ENCODE assay signal across 14 cellular contexts in genomic region chr15:72318408-72318942, GRCh38. TPM values are rescaled to one million over a fixed set of nuclear protein-coding genes. Genes with fewer than 3 reads are reported as not detected.
DNase-seq lines count a peak whose midpoint lies in the region; ATAC-seq lines count a peak whose summit lies in the region.
"Had no signal": no experiment of that assay in that cellular context is flagged by ENCODE, and none has a peak within 500 bp of the region (broad histone marks: within the 10 kb centered on the region; RNA-seq: fewer than 3 reads in every experiment).

No MANE protein-coding gene starts in this region.

- H3K27me3 Mint-ChIP-seq in activated T-cell treated with anti-CD3 and anti-CD28 coated beads, Interleukin-2, amount 50 U/mL, for 4 hours (ENCODE audit: low read depth): no peaks in the 10 kb centered on the region
- no peaks in the 10 kb centered on the region for H3K27me3 Mint-ChIP-seq in stimulated activated memory B cell treated with anti-CD40 and anti-IgM and Interleukin-4, amounts not matched to agents 10 μg/mL and 1 μg/mL and 100 μg/mL, for 72 hours

- peak overlapping the region; percentile 7 for H3K27ac Mint-ChIP-seq in stimulated activated memory B cell treated with anti-CD40 and anti-IgM and Interleukin-4, amounts not matched to agents 10 μg/mL and 1 μg/mL and 100 μg/mL, for 72 hours

- H3K36me3 Mint-ChIP-seq in activated T-cell treated with anti-CD3 and anti-CD28 coated beads, Interleukin-2, amount 50 U/mL, for 4 hours (ENCODE audit: insufficient read depth): no peaks in the 10 kb centered on the region
- H3K36me3 Mint-ChIP-seq in stimulated activated memory B cell treated with anti-CD40 and anti-IgM and Interleukin-4, amounts not matched to agents 10 μg/mL and 1 μg/mL and 100 μg/mL, for 72 hours: peaks cover 2% of the 10 kb centered on the region

- no peaks in the 10 kb centered on the region for H3K4me1 ChIP-seq in endocrine pancreas (ENCODE audit: control insufficient read depth, insufficient read depth, low read length)

- H3K9ac ChIP-seq in endocrine pancreas (ENCODE audit: control insufficient read depth, insufficient read depth, low read length): no peak overlapping the region

- H3K4me1 Mint-ChIP-seq in activated T-cell treated with anti-CD3 and anti-CD28 coated beads, Interleukin-2, amount 50 U/mL, for 4 hours (ENCODE audit: low read depth): peaks cover 16% of the 10 kb centered on the region
- H3K4me1 Mint-ChIP-seq in stimulated activated memory B cell treated with anti-CD40 and anti-IgM and Interleukin-4, amounts not matched to agents 10 μg/mL and 1 μg/mL and 100 μg/mL, for 72 hours: peaks cover 20% of the 10 kb centered on the region

- no peaks in the 10 kb centered on the region for H3K9me3 ChIP-seq in endocrine pancreas (ENCODE audit: control insufficient read depth, low read length)
- H3K9me3 ChIP-seq: BE2C, thoracic aorta had no signal

- H3K4me3 Mint-ChIP-seq in activated T-cell treated with anti-CD3 and anti-CD28 coated beads, Interleukin-2, amount 50 U/mL, for 4 hours: peak overlapping the region; percentile 35
- peak overlapping the region; percentile 72 for H3K4me3 Mint-ChIP-seq in stimulated activated memory B cell treated with anti-CD40 and anti-IgM and Interleukin-4, amounts not matched to agents 10 μg/mL and 1 μg/mL and 100 μg/mL, for 72 hours

- no peaks in the 10 kb centered on the region for H3K36me3 ChIP-seq in endocrine pancreas (ENCODE audit: control insufficient read depth, insufficient read depth, low read length)
- H3K36me3 ChIP-seq: BE2C, thoracic aorta had no signal

- peak overlapping the region; percentile 28 for H3K4me3 ChIP-seq in endocrine pancreas (ENCODE audit: control insufficient read depth, insufficient read depth, low read length)
- H3K4me3 ChIP-seq: thoracic aorta had no signal

- ATAC-seq in activated T-cell treated with anti-CD3 and anti-CD28 coated beads, Interleukin-2, amount 50 U/mL, for 4 hours: no peak
- ATAC-seq in stimulated activated memory B cell treated with anti-CD40 and anti-IgM and Interleukin-4, amounts not matched to agents 10 μg/mL and 1 μg/mL and 100 μg/mL, for 72 hours: no peak
- no peak for ATAC-seq in HG02763 (IDR thresholded peaks at IDR 0.05; ENCODE audit: unreplicated experiment)
- ATAC-seq: HepG2 had no signal

- H3K27me3 ChIP-seq in endocrine pancreas (ENCODE audit: control insufficient read depth, insufficient read depth, low read length): no peaks in the 10 kb centered on the region
- H3K27me3 ChIP-seq: BE2C had no signal

- DNase-seq in activated T-cell treated with anti-CD3 and anti-CD28 coated beads, Interleukin-2, amount 50 U/mL, for 4 hours: no peak
- no peak for DNase-seq in activated T-cell treated with anti-CD3 and anti-CD28 coated beads, Interleukin-2, amount 50 U/mL, for 1 hour
- DNase-seq in RPMI8226: peak; percentile 47
- DNase-seq in NCI-H1417 treated with DMSO at 0.1 percent for 48 hours (lab: John Stamatoyannopoulos, UW): no peak
- no peak for DNase-seq in glomerular visceral epithelial cell (ENCODE audit: extremely low spot score)
- DNase-seq: BE2C; effector memory CD4-positive, alpha-beta T cell; hippocampal formation; NCI-H2029 had no signal

- H3K9me3 Mint-ChIP-seq in activated T-cell treated with anti-CD3 and anti-CD28 coated beads, Interleukin-2, amount 50 U/mL, for 4 hours: no peaks in the 10 kb centered on the region
- H3K9me3 Mint-ChIP-seq in stimulated activated memory B cell treated with anti-CD40 and anti-IgM and Interleukin-4, amounts not matched to agents 10 μg/mL and 1 μg/mL and 100 μg/mL, for 72 hours: no peaks in the 10 kb centered on the region

RNA-seq across cellular contexts. Expression of gene CELF6, which starts 1.5 kb away (rescaled TPM):
- under 1 TPM; 0.24 to 0.82 (median 0.63) TPM for total RNA-seq in activated T-cell treated with anti-CD3 and anti-CD28 coated beads, Interleukin-2, amount 50 U/mL, for 4 hours

RNA-seq across cellular contexts. Expression of gene PARP6, which starts 46.1 kb away (rescaled TPM):
- total RNA-seq in activated T-cell treated with anti-CD3 and anti-CD28 coated beads, Interleukin-2, amount 50 U/mL, for 4 hours: 10 to 100 TPM; 62.9 to 63.2 (median 62.9) TPM

RNA-seq across cellular contexts. Expression of gene HEXA, which starts 57.3 kb away (rescaled TPM):
- 10 to 100 TPM; 50.7 to 51.4 (median 50.7) TPM for total RNA-seq in activated T-cell treated with anti-CD3 and anti-CD28 coated beads, Interleukin-2, amount 50 U/mL, for 4 hours
